In the genomic region with DNA sequence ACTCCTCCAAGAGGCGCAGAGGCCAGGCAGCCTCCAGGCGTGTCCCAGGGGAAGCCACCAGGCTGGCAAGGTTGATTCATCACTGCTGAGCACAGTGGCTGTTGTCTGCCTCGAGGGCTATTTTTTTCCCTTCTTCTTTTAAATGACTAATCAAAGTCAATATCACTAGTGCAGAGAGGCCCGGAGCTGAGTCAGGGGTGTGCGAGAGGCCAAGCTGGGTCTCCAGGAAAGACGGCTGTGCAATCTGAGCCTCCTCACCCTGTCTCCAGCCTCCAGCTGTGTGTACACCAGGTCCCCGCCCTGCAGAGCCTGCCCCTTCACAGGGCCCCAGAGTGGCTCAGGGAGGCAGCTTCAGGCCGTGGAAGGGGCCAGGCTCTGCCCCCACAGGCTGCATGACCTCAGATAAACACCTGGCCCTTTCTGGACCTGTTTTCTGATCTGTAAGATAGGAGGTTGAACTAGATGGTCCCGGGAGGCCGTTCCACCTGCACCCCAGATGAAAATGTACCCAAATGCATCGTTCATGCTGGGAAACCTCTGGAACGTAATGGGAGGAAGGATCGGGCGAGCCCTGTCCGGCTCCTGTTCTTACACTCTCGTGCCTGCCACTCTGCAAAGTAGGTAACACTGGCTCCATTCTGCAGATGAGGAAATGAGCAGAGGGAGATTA, we compare ENCODE assay signal across 1 cellular context.
TF ChIP-seq lines count a peak whose summit lies in the region.

No MANE protein-coding gene starts in this region.

TF ChIP-seq in HepG2, 621 proteins besides CTCF, POLR2A, EP300 and RAD21 (continued from another document and continues in another):
- TF ChIP-seq, protein P1, sequence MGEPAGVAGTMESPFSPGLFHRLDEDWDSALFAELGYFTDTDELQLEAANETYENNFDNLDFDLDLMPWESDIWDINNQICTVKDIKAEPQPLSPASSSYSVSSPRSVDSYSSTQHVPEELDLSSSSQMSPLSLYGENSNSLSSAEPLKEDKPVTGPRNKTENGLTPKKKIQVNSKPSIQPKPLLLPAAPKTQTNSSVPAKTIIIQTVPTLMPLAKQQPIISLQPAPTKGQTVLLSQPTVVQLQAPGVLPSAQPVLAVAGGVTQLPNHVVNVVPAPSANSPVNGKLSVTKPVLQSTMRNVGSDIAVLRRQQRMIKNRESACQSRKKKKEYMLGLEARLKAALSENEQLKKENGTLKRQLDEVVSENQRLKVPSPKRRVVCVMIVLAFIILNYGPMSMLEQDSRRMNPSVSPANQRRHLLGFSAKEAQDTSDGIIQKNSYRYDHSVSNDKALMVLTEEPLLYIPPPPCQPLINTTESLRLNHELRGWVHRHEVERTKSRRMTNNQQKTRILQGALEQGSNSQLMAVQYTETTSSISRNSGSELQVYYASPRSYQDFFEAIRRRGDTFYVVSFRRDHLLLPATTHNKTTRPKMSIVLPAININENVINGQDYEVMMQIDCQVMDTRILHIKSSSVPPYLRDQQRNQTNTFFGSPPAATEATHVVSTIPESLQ (CRISPR knock-in tag; conservative IDR thresholded peaks at IDR 0.05), result no peak
- TF ChIP-seq ZHX2 (IDR thresholded peaks at IDR 0.05; ENCODE audit: low read depth) (peak; percentile 59; the same call in 1 of the 2 replicates), ZHX2 (CRISPR knock-in tag; IDR thresholded peaks at IDR 0.05; ENCODE audit: borderline replicate concordance) (no peak), RORA (CRISPR knock-in tag; IDR thresholded peaks at IDR 0.05) (no peak), RBM39 (IDR thresholded peaks at IDR 0.05; ENCODE audit: low read depth, low read length, poor library complexity, severe bottlenecking) (no peak), HES4 (CRISPR knock-in tag; IDR thresholded peaks at IDR 0.05; ENCODE audit: borderline replicate concordance) (no peak), SNAPC2 (CRISPR knock-in tag; IDR thresholded peaks at IDR 0.05) (no peak), MED1 (CRISPR knock-in tag; IDR thresholded peaks at IDR 0.05) (peak; percentile 58; the same call in 1 of the 2 replicates), CCDC6 (CRISPR knock-in tag; IDR thresholded peaks at IDR 0.05) (peak; percentile 29; the same call in 1 of the 2 replicates), IRX3 (CRISPR knock-in tag; IDR thresholded peaks at IDR 0.05; ENCODE audit: borderline replicate concordance, low read depth) (no peak), SCMH1 (CRISPR knock-in tag; IDR thresholded peaks at IDR 0.05; ENCODE audit: borderline replicate concordance) (no peak), RFX5 (IDR thresholded peaks at IDR 0.05; ENCODE audit: low read depth, low read length) (no peak), ZNF24 (IDR thresholded peaks at IDR 0.05) (no peak), GATAD2A (CRISPR knock-in tag; IDR thresholded peaks at IDR 0.05) (peak; percentile 86), ZNF292 (CRISPR knock-in tag; IDR thresholded peaks at IDR 0.05; ENCODE audit: borderline replicate concordance, low read depth) (peak; percentile 84; the same call in 1 of the 2 replicates), ZNF10 (CRISPR knock-in tag; IDR thresholded peaks at IDR 0.05; ENCODE audit: borderline replicate concordance, low read depth) (no peak), ZNF362 (CRISPR knock-in tag; IDR thresholded peaks at IDR 0.05; ENCODE audit: borderline replicate concordance) (peak; percentile 61), HNRNPL (IDR thresholded peaks at IDR 0.05; ENCODE audit: low read depth, low read length) (0 out of 2 replicates have a peak, but pooled peaks have one; percentile 45), RFXAP (CRISPR knock-in tag; IDR thresholded peaks at IDR 0.05; ENCODE audit: borderline replicate concordance) (no peak), GATAD1 (CRISPR knock-in tag; IDR thresholded peaks at IDR 0.05) (0 out of 2 replicates have a peak, but pooled peaks have one; percentile 53), CEBPG (CRISPR knock-in tag; IDR thresholded peaks at IDR 0.05) (0 out of 2 replicates have a peak, but pooled peaks have one; percentile 35), SALL1 (CRISPR knock-in tag; IDR thresholded peaks at IDR 0.05) (peak; percentile 54; the same call in 1 of the 2 replicates), KAT8 (CRISPR knock-in tag; IDR thresholded peaks at IDR 0.05) (peak; percentile 33; the same call in 1 of the 2 replicates), ZFY (CRISPR knock-in tag; IDR thresholded peaks at IDR 0.05) (no peak), PHF5A (CRISPR knock-in tag; IDR thresholded peaks at IDR 0.05; ENCODE audit: low read depth, unreplicated experiment) (peak; percentile 59), ZNF788 (CRISPR knock-in tag; IDR thresholded peaks at IDR 0.05; ENCODE audit: borderline replicate concordance) (peak; percentile 60; the same call in 1 of the 2 replicates), ZNF749 (CRISPR knock-in tag; IDR thresholded peaks at IDR 0.05; ENCODE audit: borderline replicate concordance) (no peak), NCOA1 (CRISPR knock-in tag; IDR thresholded peaks at IDR 0.05) (no peak), CEBPB (IDR thresholded peaks at IDR 0.05; ENCODE audit: borderline replicate concordance, low read depth, low read length) (peak; percentile 42; the same call in 1 of the 2 replicates), ZBTB40 (IDR thresholded peaks at IDR 0.05) (no peak), ZBTB40 (CRISPR knock-in tag; IDR thresholded peaks at IDR 0.05) (0 out of 2 replicates have a peak, but pooled peaks have one; percentile 6)
- TF ChIP-seq, protein P2, sequence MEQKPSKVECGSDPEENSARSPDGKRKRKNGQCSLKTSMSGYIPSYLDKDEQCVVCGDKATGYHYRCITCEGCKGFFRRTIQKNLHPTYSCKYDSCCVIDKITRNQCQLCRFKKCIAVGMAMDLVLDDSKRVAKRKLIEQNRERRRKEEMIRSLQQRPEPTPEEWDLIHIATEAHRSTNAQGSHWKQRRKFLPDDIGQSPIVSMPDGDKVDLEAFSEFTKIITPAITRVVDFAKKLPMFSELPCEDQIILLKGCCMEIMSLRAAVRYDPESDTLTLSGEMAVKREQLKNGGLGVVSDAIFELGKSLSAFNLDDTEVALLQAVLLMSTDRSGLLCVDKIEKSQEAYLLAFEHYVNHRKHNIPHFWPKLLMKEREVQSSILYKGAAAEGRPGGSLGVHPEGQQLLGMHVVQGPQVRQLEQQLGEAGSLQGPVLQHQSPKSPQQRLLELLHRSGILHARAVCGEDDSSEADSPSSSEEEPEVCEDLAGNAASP (CRISPR knock-in tag; IDR thresholded peaks at IDR 0.05; ENCODE audit: borderline replicate concordance), result peak; percentile 79; the same call in 1 of the 2 replicates
- TF ChIP-seq, protein P3, sequence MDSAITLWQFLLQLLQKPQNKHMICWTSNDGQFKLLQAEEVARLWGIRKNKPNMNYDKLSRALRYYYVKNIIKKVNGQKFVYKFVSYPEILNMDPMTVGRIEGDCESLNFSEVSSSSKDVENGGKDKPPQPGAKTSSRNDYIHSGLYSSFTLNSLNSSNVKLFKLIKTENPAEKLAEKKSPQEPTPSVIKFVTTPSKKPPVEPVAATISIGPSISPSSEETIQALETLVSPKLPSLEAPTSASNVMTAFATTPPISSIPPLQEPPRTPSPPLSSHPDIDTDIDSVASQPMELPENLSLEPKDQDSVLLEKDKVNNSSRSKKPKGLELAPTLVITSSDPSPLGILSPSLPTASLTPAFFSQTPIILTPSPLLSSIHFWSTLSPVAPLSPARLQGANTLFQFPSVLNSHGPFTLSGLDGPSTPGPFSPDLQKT (CRISPR knock-in tag; IDR thresholded peaks at IDR 0.05; ENCODE audit: borderline replicate concordance), result no peak
